8 cellular contexts compared by ENCODE assay signal in the genomic region with DNA sequence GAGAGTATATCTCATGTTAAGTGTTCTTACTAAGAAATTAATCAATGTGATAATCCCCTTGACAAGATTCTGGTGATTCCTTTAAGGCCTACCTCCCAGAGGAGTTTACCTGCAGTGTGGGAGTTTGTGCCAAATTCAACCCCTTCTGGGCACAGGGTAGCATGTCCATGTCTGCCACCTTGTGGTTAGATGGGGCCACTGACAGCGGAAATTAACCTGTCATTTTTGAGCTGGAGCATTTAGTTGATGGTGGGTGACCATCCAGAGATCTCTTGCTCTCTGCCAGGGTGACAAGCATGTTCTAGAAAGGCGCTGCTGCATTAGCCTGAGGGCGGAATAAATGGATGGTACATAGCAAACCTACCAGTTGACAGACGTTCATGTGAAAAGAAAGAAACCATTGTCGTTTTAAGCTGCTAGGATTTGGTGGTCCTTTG.
DNase-seq lines count a peak whose midpoint lies in the region; ATAC-seq and TF ChIP-seq lines count a peak whose summit lies in the region.

No MANE protein-coding gene starts in this region.

- H3K79me1 ChIP-seq in IMR-90 (ENCODE audit: low read depth in 1 of 2, low read length in 2 of 2): no peaks in the 10 kb centered on the region

- no peak overlapping the region for H2AK9ac ChIP-seq in IMR-90 (replicated peaks; ENCODE audit: low read depth, low read length, poor library complexity)

- no peak overlapping the region for H2BK5ac ChIP-seq in IMR-90 (ENCODE audit: low read depth, low read length, poor library complexity, severe bottlenecking)

- H3K4me3 ChIP-seq in GM06990 (replicated peaks; ENCODE audit: low read depth, low read length) (no peak overlapping the region), IMR-90 (ENCODE audit: insufficient read depth, low read depth, low read length) (no peak overlapping the region), SJCRH30 (0 out of 2 replicates have a peak overlapping the region, but pooled peaks have one; percentile 0), right cardiac atrium (ENCODE audit: low read length) (no peak overlapping the region)

- POLR2A ChIA-PET in IMR-90 (lab: Charles Lee; ENCODE audit: unreplicated experiment): interaction anchor here (0.6 kb wide), 1 partner anchor 14 kb away, joined by 4 read pairs; no protein-coding TSS in a partner anchor

- no peaks in the 10 kb centered on the region for H3K9me3 ChIP-seq in IMR-90 (ENCODE audit: control insufficient read depth, insufficient read depth, low read length)
- no peaks in the 10 kb centered on the region for H3K9me3 ChIP-seq in SJCRH30 (replicated peaks)
- H3K9me3 ChIP-seq in right cardiac atrium (ENCODE audit: control insufficient read depth, low read length): no peaks in the 10 kb centered on the region

- TF ChIP-seq RAD21 in IMR-90 (IDR thresholded peaks at IDR 0.05; ENCODE audit: low read length): peak; percentile 53; the same call in 1 of the 2 replicates

- no peak overlapping the region for H3K23ac ChIP-seq in IMR-90 (ENCODE audit: low read depth, low read length)

- H2BK15ac ChIP-seq in IMR-90 (ENCODE audit: low read depth, low read length): no peak overlapping the region

- H3K27me3 ChIP-seq in GM06990 (replicated peaks; ENCODE audit: control insufficient read depth, insufficient read depth, low read length) (no peaks in the 10 kb centered on the region), IMR-90 (ENCODE audit: control insufficient read depth, insufficient read depth, low read length) (no peaks in the 10 kb centered on the region), SJCRH30 (peaks cover 3% of the 10 kb centered on the region; the same call in 1 of the 2 replicates), right cardiac atrium (ENCODE audit: control insufficient read depth, insufficient read depth) (no peaks in the 10 kb centered on the region)

- no peak overlapping the region for H2BK120ac ChIP-seq in IMR-90 (ENCODE audit: low read depth, low read length)

- H3K9me1 ChIP-seq in IMR-90 (ENCODE audit: insufficient read depth, low read length): no peaks in the 10 kb centered on the region

- no peak overlapping the region for H2BK20ac ChIP-seq in IMR-90 (ENCODE audit: low read depth, low read length)

- TF ChIP-seq CTCF in GM06990 (IDR thresholded peaks at IDR 0.05; ENCODE audit: insufficient read depth, low read length, poor library complexity, severe bottlenecking) (peak; percentile 86), IMR-90 (conservative IDR thresholded peaks at IDR 0.05; ENCODE audit: low read depth, low read length) (peak; percentile 61)

- no peak overlapping the region for H3K14ac ChIP-seq in IMR-90 (replicated peaks; ENCODE audit: low read depth, low read length)

- CTCF ChIA-PET in IMR-90 (lab: Yijun Ruan, JAX): interaction anchor here (0.8 to 2.8 kb wide), 10 partner anchors 9 to 202 kb away, joined by 3 to 32 read pairs (median 5); no protein-coding TSS in a partner anchor

- no peak overlapping the region for H3K4ac ChIP-seq in IMR-90 (ENCODE audit: low read depth, low read length)

- no TSS peak for BruUV-seq in IMR-90 (replicated peaks; lab: Mats Ljungman, UMichigan)

- dilution Hi-C loops in IMR-90 (cut with HindIII; ENCODE audit: low sequenced_read_pairs, unreplicated experiment): no loop called here

- H3K27ac ChIP-seq in IMR-90 (ENCODE audit: insufficient read depth, low read length): no peak overlapping the region
- H3K27ac ChIP-seq in SJCRH30: no peak overlapping the region
- H3K27ac ChIP-seq in right cardiac atrium (ENCODE audit: low read length): no peak overlapping the region

- no peak overlapping the region for H2AFZ ChIP-seq in IMR-90 (replicated peaks; ENCODE audit: low read length, poor library complexity)

- no peak overlapping the region for H4K8ac ChIP-seq in IMR-90 (ENCODE audit: low read depth in 2 of 2, low read length in 2 of 2)

- no peak overlapping the region for H4K91ac ChIP-seq in IMR-90 (ENCODE audit: insufficient read depth, low read depth, low read length)

- H3K18ac ChIP-seq in IMR-90 (ENCODE audit: low read depth, low read length): no peak overlapping the region

- intact Hi-C loops in IMR-90 (cut with micrococcal nuclease): loop anchor here (1.0 to 10.0 kb wide), 2 partner anchors 201 to 352 kb away; no protein-coding TSS in a partner anchor
- intact Hi-C loops in right cardiac atrium (cut with DNase I): loop anchor here in 2 of 4 donors (5.0 kb wide), 2 partner anchors 190 to 200 kb away; no protein-coding TSS in a partner anchor

- no peaks in the 10 kb centered on the region for H4K20me1 ChIP-seq in IMR-90 (ENCODE audit: insufficient read depth, low read length)

- WGBS in IMR-90 (ENCODE audit: extremely low coverage in 2 of 2, insufficient read length in 1 of 2), 2 experiments: 15% methylated on average over 4 of the region's 5 CpGs; no CpG with 5 or more reads in 1 of the 2 experiments
- WGBS in right cardiac atrium: 19% methylated on average over 5 of the region's 5 CpGs

- H4K5ac ChIP-seq in IMR-90 (ENCODE audit: low read depth, low read length): no peak overlapping the region

- H3K4me1 ChIP-seq in IMR-90 (ENCODE audit: control insufficient read depth, insufficient read depth, low read length): no peaks in the 10 kb centered on the region
- no peaks in the 10 kb centered on the region for H3K4me1 ChIP-seq in SJCRH30
- H3K4me1 ChIP-seq in right cardiac atrium (ENCODE audit: control insufficient read depth, insufficient read depth, low read length): no peaks in the 10 kb centered on the region

- H3K56ac ChIP-seq in IMR-90 (ENCODE audit: extremely low read depth, insufficient read depth, low read length): no peak overlapping the region

- in situ Hi-C loops in IMR-90 (cut with MboI; ENCODE audit: low sequenced_read_pairs): loop anchor here (25.0 kb wide), 1 partner anchor 370 kb away; no protein-coding TSS in a partner anchor

- DNase-seq in GM06990 (ENCODE audit: extremely low read depth, insufficient read length): no peak
- DNase-seq in IMR-90: peak; percentile 25
- peak; percentile 60 to 85 for DNase-seq in SJCRH30
- DNase-seq in activated naive CD4-positive, alpha-beta T cell treated with anti-CD3 and anti-CD28 coated beads, Interleukin-2, amount 50 U/mL, for 16 hours: peak; percentile 50
- DNase-seq in right cardiac atrium: peak; percentile 10 to 53 (median 17)
- DNase-seq in stimulated activated CD4-positive, alpha-beta T cell treated with anti-CD3 and anti-CD28 coated beads, Interleukin-1b, Interleukin-23, amount 100 ng/mL, for 1 hour (ENCODE audit: low read depth in 2 of 2): peak; percentile 10 to 30
- DNase-seq in occipital lobe (lab: John Stamatoyannopoulos, UW): no peak

- H3K9ac ChIP-seq in IMR-90 (ENCODE audit: low read depth, low read length): no peak overlapping the region

- H3K4me2 ChIP-seq in IMR-90 (ENCODE audit: low read depth, low read length): no peak overlapping the region

- H3K36me3 ChIP-seq in GM06990 (ENCODE audit: control insufficient read depth, insufficient read depth, low read length): no peaks in the 10 kb centered on the region
- no peaks in the 10 kb centered on the region for H3K36me3 ChIP-seq in IMR-90 (ENCODE audit: control insufficient read depth, insufficient read depth, low read length)
- no peaks in the 10 kb centered on the region for H3K36me3 ChIP-seq in SJCRH30

- TF ChIP-seq POLR2A in IMR-90 (IDR thresholded peaks at IDR 0.05; ENCODE audit: low read depth, low read length): no peak

- ATAC-seq in GM21723 (IDR thresholded peaks at IDR 0.05; ENCODE audit: unreplicated experiment): peak; percentile 89
- ATAC-seq in IMR-90 (ENCODE audit: low read depth): peak; percentile 61; the same call in 1 of the 2 replicates
- ATAC-seq in right cardiac atrium: peak in 1 of 2 donors; percentile 41

- no peak overlapping the region for H2AK5ac ChIP-seq in IMR-90 (ENCODE audit: low read depth, low read length)

TF ChIP-seq in IMR-90, 13 proteins besides CTCF, POLR2A, EP300 and RAD21:
- TF ChIP-seq, protein P1, sequence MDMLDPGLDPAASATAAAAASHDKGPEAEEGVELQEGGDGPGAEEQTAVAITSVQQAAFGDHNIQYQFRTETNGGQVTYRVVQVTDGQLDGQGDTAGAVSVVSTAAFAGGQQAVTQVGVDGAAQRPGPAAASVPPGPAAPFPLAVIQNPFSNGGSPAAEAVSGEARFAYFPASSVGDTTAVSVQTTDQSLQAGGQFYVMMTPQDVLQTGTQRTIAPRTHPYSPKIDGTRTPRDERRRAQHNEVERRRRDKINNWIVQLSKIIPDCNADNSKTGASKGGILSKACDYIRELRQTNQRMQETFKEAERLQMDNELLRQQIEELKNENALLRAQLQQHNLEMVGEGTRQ (IDR thresholded peaks at IDR 0.05; ENCODE audit: low read depth, low read length): no peak
- TF ChIP-seq NFE2L2 (IDR thresholded peaks at IDR 0.05; ENCODE audit: low read depth, low read length) (no peak), SMC3 (IDR thresholded peaks at IDR 0.05; ENCODE audit: low read depth, low read length) (peak; percentile 68)

Comparison
In these comparisons a context has a peak if more than half of its experiments do, and no peak if none do; other contexts are left out.
1. DNase-seq: peak in IMR-90 (single experiment), SJCRH30 (2 of 2), activated naive CD4-positive, alpha-beta T cell treated with anti-CD3 and anti-CD28 coated beads, Interleukin-2, amount 50 U/mL, for 16 hours (single experiment), right cardiac atrium (3 of 3) and stimulated activated CD4-positive, alpha-beta T cell treated with anti-CD3 and anti-CD28 coated beads, Interleukin-1b, Interleukin-23, amount 100 ng/mL, for 1 hour (2 of 2); none in GM06990 (single experiment) and occipital lobe (single experiment).